ENCODE assay signal across 13 cellular contexts in genomic region chr2:219523031-219523671, GRCh38. TPM values are rescaled to one million over a fixed set of nuclear protein-coding genes. Genes with fewer than 3 reads are reported as not detected.
DNase-seq lines count a peak whose midpoint lies in the region; ATAC-seq and TF ChIP-seq lines count a peak whose summit lies in the region.
"Had no signal": no experiment of that assay in that cellular context is flagged by ENCODE, and none has a peak within 500 bp of the region (broad histone marks: within the 10 kb centered on the region; RNA-seq: fewer than 3 reads in every experiment).

No MANE protein-coding gene starts in this region.

- H2BK120ac ChIP-seq in mesendoderm (ENCODE audit: low read depth, low read length): no peak overlapping the region

- H3K9me3 ChIP-seq in mammary epithelial cell (replicated peaks; ENCODE audit: insufficient read depth, low read length) (no peaks in the 10 kb centered on the region), colonic mucosa (no peaks in the 10 kb centered on the region)

- no TSS peak for BruUV-seq in mammary epithelial cell (replicated peaks; lab: Mats Ljungman, UMichigan)

- DNase-seq in stimulated activated naive CD8-positive, alpha-beta T cell treated with anti-CD3 and anti-CD28 coated beads, Interleukin-15, Interleukin-2, amounts not matched to agents 100 U/mL and 50 U/mL, for 24 hours: no peak
- DNase-seq in mammary epithelial cell (no peak), mesendoderm (peak; percentile 57), C1 segment of cervical spinal cord (lab: John Stamatoyannopoulos, UW) (no peak), colonic mucosa (no peak), dermis blood vessel endothelial cell (no peak)
- DNase-seq: activated CD8-positive, alpha-beta memory T cell treated with anti-CD3 and anti-CD28 coated beads, Interleukin-2, amount 50 U/mL, for 4 hours; Kasumi-1 had no signal

- no peak for ATAC-seq in stimulated activated naive CD8-positive, alpha-beta T cell treated with anti-CD3 and anti-CD28 coated beads, Interleukin-15, Interleukin-2, amounts not matched to agents 100 U/mL and 50 U/mL, for 24 hours
- no peak for ATAC-seq in HG03108 (IDR thresholded peaks at IDR 0.05; ENCODE audit: unreplicated experiment)
- ATAC-seq: GM12878 had no signal

- H3K27me3 ChIP-seq in mammary epithelial cell (ENCODE audit: insufficient read depth, low read length) (peaks cover 2% of the 10 kb centered on the region), mesendoderm (ENCODE audit: insufficient read depth, low read length, poor library complexity) (no peaks in the 10 kb centered on the region), colonic mucosa (peaks cover 35% of the 10 kb centered on the region)

- H3K79me1 ChIP-seq in mesendoderm (ENCODE audit: low read length): no peaks in the 10 kb centered on the region

- peak overlapping the region; percentile 66 for H3K4ac ChIP-seq in mesendoderm (ENCODE audit: low read depth, low read length)

- peaks cover 69% of the 10 kb centered on the region for H3K27me3 Mint-ChIP-seq in stimulated activated naive CD8-positive, alpha-beta T cell treated with anti-CD3 and anti-CD28 coated beads, Interleukin-15, Interleukin-2, amounts not matched to agents 100 ng/mL and 50 ng/mL, for 24 hours

- H3K79me2 ChIP-seq in mammary epithelial cell (ENCODE audit: insufficient read depth, low read length): no peaks in the 10 kb centered on the region
- H3K79me2 ChIP-seq in mesendoderm (ENCODE audit: control insufficient read depth, insufficient read depth, low read length): no peaks in the 10 kb centered on the region

- H3K9ac ChIP-seq in mammary epithelial cell (ENCODE audit: insufficient read depth, low read length) (no peak overlapping the region), mesendoderm (ENCODE audit: low read length) (peak overlapping the region; percentile 47), colonic mucosa (ENCODE audit: low read depth in 2 of 2, low read length in 2 of 2) (no peak overlapping the region)

- no peaks in the 10 kb centered on the region for H3K36me3 ChIP-seq in mammary epithelial cell (ENCODE audit: insufficient read depth, low read length)
- no peaks in the 10 kb centered on the region for H3K36me3 ChIP-seq in mesendoderm (ENCODE audit: control insufficient read depth, insufficient read depth, low read length)
- H3K36me3 ChIP-seq in colonic mucosa: no peaks in the 10 kb centered on the region

- TF ChIP-seq CTCF in mammary epithelial cell (conservative IDR thresholded peaks at IDR 0.05 in 1 of 2, IDR thresholded peaks at IDR 0.05 in 1 of 2; ENCODE audit: extremely low read depth in 1 of 2, insufficient read depth in 1 of 2, low read depth in 1 of 2, low read length in 2 of 2) (no peak), colonic mucosa (IDR thresholded peaks at IDR 0.05) (no peak)

- H3K36me3 Mint-ChIP-seq in stimulated activated naive CD8-positive, alpha-beta T cell treated with anti-CD3 and anti-CD28 coated beads, Interleukin-15, Interleukin-2, amounts not matched to agents 100 ng/mL and 50 ng/mL, for 24 hours (ENCODE audit: low read depth): no peaks in the 10 kb centered on the region

- no peak overlapping the region for H2BK5ac ChIP-seq in mesendoderm (ENCODE audit: low read length)

- no peak overlapping the region for H2AK5ac ChIP-seq in mesendoderm (ENCODE audit: low read length)

- peak overlapping the region; percentile 35 for H3K4me3 Mint-ChIP-seq in stimulated activated naive CD8-positive, alpha-beta T cell treated with anti-CD3 and anti-CD28 coated beads, Interleukin-15, Interleukin-2, amounts not matched to agents 100 ng/mL and 50 ng/mL, for 24 hours
- H3K4me3 Mint-ChIP-seq: T-helper 1 cell treated with Interleukin-12 subunit alpha and Interleukin-12 subunit beta and Interleukin-4 antibody, amounts not matched to agents 30 μg/mL and 1 μg/mL, for 36 hours had no signal

- H2AFZ ChIP-seq in mammary epithelial cell (ENCODE audit: low read depth, low read length): peak overlapping the region; percentile 36

- H3K23ac ChIP-seq in mesendoderm (ENCODE audit: low read length): no peak overlapping the region

- H3K4me2 ChIP-seq in mammary epithelial cell (ENCODE audit: insufficient read depth, low read depth, low read length) (peak overlapping the region; percentile 59), mesendoderm (ENCODE audit: low read length) (peak overlapping the region; percentile 28)

- H3K4me3 ChIP-seq in mammary epithelial cell (replicated peaks in 1 of 3; ENCODE audit: insufficient read depth in 1 of 3, low read depth in 2 of 3, low read length in 3 of 3): no peak overlapping the region
- no peak overlapping the region for H3K4me3 ChIP-seq in mesendoderm (ENCODE audit: low read length)
- H3K4me3 ChIP-seq in colonic mucosa: no peak overlapping the region
- H3K4me3 ChIP-seq: GM12878 had no signal

- in situ Hi-C loops in mammary epithelial cell (cut with MboI; ENCODE audit: low sequenced_read_pairs in 2 of 2): no loop called here

- no peaks in the 10 kb centered on the region for H3K9me3 Mint-ChIP-seq in stimulated activated naive CD8-positive, alpha-beta T cell treated with anti-CD3 and anti-CD28 coated beads, Interleukin-15, Interleukin-2, amounts not matched to agents 100 ng/mL and 50 ng/mL, for 24 hours
- H3K9me3 Mint-ChIP-seq: T-helper 1 cell treated with Interleukin-12 subunit alpha and Interleukin-12 subunit beta and Interleukin-4 antibody, amounts not matched to agents 30 μg/mL and 1 μg/mL, for 36 hours had no signal

- 77% methylated on average over 17 of the region's 24 CpGs for WGBS in mammary epithelial cell (ENCODE audit: low coverage, missing lambda C conversion rate)
- no CpG with 5 or more reads among the region's 24 CpGs for WGBS in mesendoderm (ENCODE audit: extremely low coverage, insufficient coverage, low lambda C conversion rate)

- H3K18ac ChIP-seq in mesendoderm (ENCODE audit: low read length): peak overlapping the region; percentile 46

- no peak overlapping the region for H3K27ac ChIP-seq in mammary epithelial cell (ENCODE audit: insufficient read depth, low read depth, low read length)
- H3K27ac ChIP-seq in mesendoderm (ENCODE audit: low read depth, low read length): no peak overlapping the region
- no peak overlapping the region for H3K27ac ChIP-seq in colonic mucosa
- H3K27ac ChIP-seq: C4-2B had no signal

- intact Hi-C loops in mammary epithelial cell (cut with micrococcal nuclease) (no loop called here), colonic mucosa (cut with DNase I) (no loop called here)

- H3K4me1 ChIP-seq in mammary epithelial cell (ENCODE audit: insufficient read depth, low read length) (peaks cover 17% of the 10 kb centered on the region), mesendoderm (ENCODE audit: control insufficient read depth, low read depth, low read length) (peaks cover 11% of the 10 kb centered on the region), colonic mucosa (no peaks in the 10 kb centered on the region)

- H3K4me1 Mint-ChIP-seq in stimulated activated naive CD8-positive, alpha-beta T cell treated with anti-CD3 and anti-CD28 coated beads, Interleukin-15, Interleukin-2, amounts not matched to agents 100 ng/mL and 50 ng/mL, for 24 hours (ENCODE audit: low read depth): peaks cover 17% of the 10 kb centered on the region

- dilution Hi-C loops in mammary epithelial cell (cut with HindIII; ENCODE audit: low sequenced_read_pairs): loop anchor here (25.0 kb wide), 1 partner anchor 286 kb away; the partner anchor contains the start of genes ANKZF1, ATG9A, GLB1L and STK16

- H4K20me1 ChIP-seq in mammary epithelial cell (ENCODE audit: insufficient read depth, low read length): no peaks in the 10 kb centered on the region

- CTCF ChIA-PET in mammary epithelial cell (lab: Charles Lee; ENCODE audit: low non-redundant PET): interaction anchor here (0.6 kb wide), 1 partner anchor 135 kb away, joined by 4 read pairs; no protein-coding TSS in a partner anchor

- H4K5ac ChIP-seq in mesendoderm (ENCODE audit: low read length): no peak overlapping the region

- H3K27ac Mint-ChIP-seq in stimulated activated naive CD8-positive, alpha-beta T cell treated with anti-CD3 and anti-CD28 coated beads, Interleukin-15, Interleukin-2, amounts not matched to agents 100 ng/mL and 50 ng/mL, for 24 hours: no peak overlapping the region
- H3K27ac Mint-ChIP-seq: T-helper 1 cell treated with Interleukin-12 subunit alpha and Interleukin-12 subunit beta and Interleukin-4 antibody, amounts not matched to agents 30 μg/mL and 1 μg/mL, for 36 hours had no signal

- no peak overlapping the region for H2BK15ac ChIP-seq in mesendoderm (replicated peaks; ENCODE audit: low read depth)

- H3K56ac ChIP-seq in mesendoderm (ENCODE audit: low read length): peak overlapping the region; percentile 78

- no peak overlapping the region for H4K8ac ChIP-seq in mesendoderm (ENCODE audit: low read depth, low read length)

RNA-seq across cellular contexts. Expression of gene ASIC4, which starts 8.9 kb away (rescaled TPM):
- under 1 TPM; 0.16 to 0.17 TPM for total RNA-seq in mammary epithelial cell
- polyA plus RNA-seq in mammary epithelial cell: 0.05 TPM
- not detected for polyA minus RNA-seq in mammary epithelial cell
- not detected for polyA plus RNA-seq in mesendoderm (2013, experiment 1 of 2)
- polyA plus RNA-seq in mesendoderm (2013, experiment 2 of 2): 0.01 TPM
- total RNA-seq in colonic mucosa: under 1 TPM in 1 of 2 donors, not detected in 1; 0.12 TPM
- total RNA-seq in dermis blood vessel endothelial cell: not detected in 2 replicates
- total RNA-seq: GM12878 had no signal

RNA-seq across cellular contexts. Expression of gene CHPF, which starts 20.5 kb away (rescaled TPM):
- total RNA-seq in mammary epithelial cell: 100 to 1,000 TPM; 114 to 274 TPM
- 101 TPM for polyA plus RNA-seq in mammary epithelial cell
- 18.2 TPM for polyA minus RNA-seq in mammary epithelial cell
- polyA plus RNA-seq in mesendoderm (2013, experiment 1 of 2): 50.4 TPM
- polyA plus RNA-seq in mesendoderm (2013, experiment 2 of 2): 50.4 TPM
- total RNA-seq in colonic mucosa: 10 to 100 TPM; 43.1 to 43.5 TPM
- 0.84 and 3.2 TPM in 2 replicates for total RNA-seq in dermis blood vessel endothelial cell

RNA-seq across cellular contexts. Expression of gene TMEM198, which starts 20.7 kb away (rescaled TPM):
- 1 to 10 TPM; 1.3 to 5.2 TPM for total RNA-seq in mammary epithelial cell
- 2.0 TPM for polyA plus RNA-seq in mammary epithelial cell
- 0.26 TPM for polyA minus RNA-seq in mammary epithelial cell
- 3.7 TPM for polyA plus RNA-seq in mesendoderm (2013, experiment 1 of 2)
- 3.7 TPM for polyA plus RNA-seq in mesendoderm (2013, experiment 2 of 2)
- 1 to 10 TPM; 1.7 to 2.9 TPM for total RNA-seq in colonic mucosa
- total RNA-seq in dermis blood vessel endothelial cell: under 0.01 TPM in 1 of 2 replicates, not detected in the other

RNA-seq across cellular contexts. Expression of gene GMPPA, which starts 24.5 kb away (rescaled TPM):
- total RNA-seq in mammary epithelial cell: 10 to 100 TPM; 37.8 to 50.1 TPM
- 69.6 TPM for polyA plus RNA-seq in mammary epithelial cell
- polyA minus RNA-seq in mammary epithelial cell: 90.8 TPM
- polyA plus RNA-seq in mesendoderm (2013, experiment 1 of 2): 20.4 TPM
- polyA plus RNA-seq in mesendoderm (2013, experiment 2 of 2): 20.2 TPM
- 10 to 100 TPM; 49.7 to 86.1 TPM for total RNA-seq in colonic mucosa
- total RNA-seq in dermis blood vessel endothelial cell: 33.4 and 34.5 TPM in 2 replicates

RNA-seq across cellular contexts. Expression of gene OBSL1, which starts 48.2 kb away (rescaled TPM):
- total RNA-seq in mammary epithelial cell (10 to 100 TPM; 32.6 to 52.8 TPM), colonic mucosa (10 to 100 TPM in 1 of 2 donors, 1 to 10 TPM in 1; 9.9 to 13.2 TPM), dermis blood vessel endothelial cell (38.8 TPM in 2 replicates)
- polyA plus RNA-seq in mammary epithelial cell: 30.8 TPM
- polyA minus RNA-seq in mammary epithelial cell: 39.7 TPM
- polyA plus RNA-seq in mesendoderm (2013, experiment 1 of 2): 51.2 TPM
- polyA plus RNA-seq in mesendoderm (2013, experiment 2 of 2): 51.9 TPM

Comparison
In these comparisons a context has a peak if more than half of its experiments do, and no peak if none do; other contexts are left out.
1. RNA of gene CHPF, which starts 20.5 kb away (total RNA-seq): 114 to 274 TPM in mammary epithelial cell and 43.1 to 43.5 TPM in colonic mucosa; 0.84 to 3.2 TPM in dermis blood vessel endothelial cell; every median in the first group is over 10 times any median in the second.